1 cellular context compared by ENCODE assay signal in the genomic region with DNA sequence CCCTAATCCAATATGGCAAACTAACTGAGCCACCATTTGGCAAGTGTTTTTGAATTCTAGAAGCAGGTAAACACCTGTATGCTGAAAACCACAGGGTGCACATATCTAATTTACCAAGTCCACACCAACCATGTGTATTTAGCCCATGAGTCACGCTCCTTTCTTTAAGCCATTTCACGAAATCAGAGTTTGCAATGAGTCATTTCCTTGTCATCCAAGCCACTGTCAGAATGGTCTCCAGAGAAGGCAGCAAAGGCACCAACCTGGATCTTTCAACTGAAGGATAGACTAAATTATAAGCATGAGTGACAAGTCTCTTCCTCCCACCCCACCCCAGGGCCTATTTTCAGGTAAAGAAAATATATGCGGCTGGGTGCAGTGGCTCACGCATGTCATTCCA.
TF ChIP-seq lines count a peak whose summit lies in the region.

No MANE protein-coding gene starts in this region.

TF ChIP-seq in SK-N-SH, 30 proteins besides CTCF, POLR2A, EP300 and RAD21 (continued from another document):
- TF ChIP-seq ZBTB33 (IDR thresholded peaks at IDR 0.05; ENCODE audit: borderline replicate concordance, low read depth): no peak
- TF ChIP-seq, protein P1, sequence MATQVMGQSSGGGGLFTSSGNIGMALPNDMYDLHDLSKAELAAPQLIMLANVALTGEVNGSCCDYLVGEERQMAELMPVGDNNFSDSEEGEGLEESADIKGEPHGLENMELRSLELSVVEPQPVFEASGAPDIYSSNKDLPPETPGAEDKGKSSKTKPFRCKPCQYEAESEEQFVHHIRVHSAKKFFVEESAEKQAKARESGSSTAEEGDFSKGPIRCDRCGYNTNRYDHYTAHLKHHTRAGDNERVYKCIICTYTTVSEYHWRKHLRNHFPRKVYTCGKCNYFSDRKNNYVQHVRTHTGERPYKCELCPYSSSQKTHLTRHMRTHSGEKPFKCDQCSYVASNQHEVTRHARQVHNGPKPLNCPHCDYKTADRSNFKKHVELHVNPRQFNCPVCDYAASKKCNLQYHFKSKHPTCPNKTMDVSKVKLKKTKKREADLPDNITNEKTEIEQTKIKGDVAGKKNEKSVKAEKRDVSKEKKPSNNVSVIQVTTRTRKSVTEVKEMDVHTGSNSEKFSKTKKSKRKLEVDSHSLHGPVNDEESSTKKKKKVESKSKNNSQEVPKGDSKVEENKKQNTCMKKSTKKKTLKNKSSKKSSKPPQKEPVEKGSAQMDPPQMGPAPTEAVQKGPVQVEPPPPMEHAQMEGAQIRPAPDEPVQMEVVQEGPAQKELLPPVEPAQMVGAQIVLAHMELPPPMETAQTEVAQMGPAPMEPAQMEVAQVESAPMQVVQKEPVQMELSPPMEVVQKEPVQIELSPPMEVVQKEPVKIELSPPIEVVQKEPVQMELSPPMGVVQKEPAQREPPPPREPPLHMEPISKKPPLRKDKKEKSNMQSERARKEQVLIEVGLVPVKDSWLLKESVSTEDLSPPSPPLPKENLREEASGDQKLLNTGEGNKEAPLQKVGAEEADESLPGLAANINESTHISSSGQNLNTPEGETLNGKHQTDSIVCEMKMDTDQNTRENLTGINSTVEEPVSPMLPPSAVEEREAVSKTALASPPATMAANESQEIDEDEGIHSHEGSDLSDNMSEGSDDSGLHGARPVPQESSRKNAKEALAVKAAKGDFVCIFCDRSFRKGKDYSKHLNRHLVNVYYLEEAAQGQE (IDR thresholded peaks at IDR 0.05; ENCODE audit: low read depth, low read length): no peak
TF ChIP-seq in SK-N-SH: peak in this region for 7.
